1 cellular context compared by ENCODE assay signal in genomic region chr1:151059342-151060240, GRCh38.
TF ChIP-seq lines count a peak whose summit lies in the region.

Gene CDC42SE1 (minus strand): TSS chr1:151059622. CDS start chr1:151055730, 3,892 bp downstream.

TF ChIP-seq in SK-N-SH, 30 proteins besides CTCF, POLR2A, EP300 and RAD21 (continued from another document):
- TF ChIP-seq USF2 (IDR thresholded peaks at IDR 0.05; ENCODE audit: borderline replicate concordance, low read depth, low read length): no peak
- no peak for TF ChIP-seq RXRA (IDR thresholded peaks at IDR 0.05; ENCODE audit: borderline replicate concordance, low read depth)
- TF ChIP-seq TEAD4 (IDR thresholded peaks at IDR 0.05; ENCODE audit: borderline replicate concordance, insufficient read depth): no peak
- TF ChIP-seq, protein P1, sequence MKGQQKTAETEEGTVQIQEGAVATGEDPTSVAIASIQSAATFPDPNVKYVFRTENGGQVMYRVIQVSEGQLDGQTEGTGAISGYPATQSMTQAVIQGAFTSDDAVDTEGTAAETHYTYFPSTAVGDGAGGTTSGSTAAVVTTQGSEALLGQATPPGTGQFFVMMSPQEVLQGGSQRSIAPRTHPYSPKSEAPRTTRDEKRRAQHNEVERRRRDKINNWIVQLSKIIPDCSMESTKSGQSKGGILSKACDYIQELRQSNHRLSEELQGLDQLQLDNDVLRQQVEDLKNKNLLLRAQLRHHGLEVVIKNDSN (IDR thresholded peaks at IDR 0.05; ENCODE audit: borderline replicate concordance, low read depth): no peak
- TF ChIP-seq SMC3 (IDR thresholded peaks at IDR 0.05; ENCODE audit: low read depth, low read length): no peak
- no peak for TF ChIP-seq EZH2phosphoT487 (IDR thresholded peaks at IDR 0.05; ENCODE audit: borderline replicate concordance, low read depth)
- TF ChIP-seq FOXJ3 (CRISPR knock-in tag; IDR thresholded peaks at IDR 0.05): no peak
- TF ChIP-seq ELF1 (IDR thresholded peaks at IDR 0.05): peak; percentile 79
- peak; percentile 77 for TF ChIP-seq RFX5 (IDR thresholded peaks at IDR 0.05; ENCODE audit: low read length)
- TF ChIP-seq, protein P2, sequence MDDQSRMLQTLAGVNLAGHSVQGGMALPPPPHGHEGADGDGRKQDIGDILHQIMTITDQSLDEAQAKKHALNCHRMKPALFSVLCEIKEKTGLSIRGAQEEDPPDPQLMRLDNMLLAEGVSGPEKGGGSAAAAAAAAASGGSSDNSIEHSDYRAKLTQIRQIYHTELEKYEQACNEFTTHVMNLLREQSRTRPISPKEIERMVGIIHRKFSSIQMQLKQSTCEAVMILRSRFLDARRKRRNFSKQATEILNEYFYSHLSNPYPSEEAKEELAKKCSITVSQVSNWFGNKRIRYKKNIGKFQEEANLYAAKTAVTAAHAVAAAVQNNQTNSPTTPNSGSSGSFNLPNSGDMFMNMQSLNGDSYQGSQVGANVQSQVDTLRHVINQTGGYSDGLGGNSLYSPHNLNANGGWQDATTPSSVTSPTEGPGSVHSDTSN (IDR thresholded peaks at IDR 0.05): peak; percentile 27; the same call in 1 of the 2 replicates
- no peak; the same call in 1 of the 2 replicates for TF ChIP-seq YY1 (IDR thresholded peaks at IDR 0.05; ENCODE audit: low read depth)
- TF ChIP-seq TCF12 (IDR thresholded peaks at IDR 0.05): no peak; the same call in 1 of the 2 replicates
- TF ChIP-seq SIN3A (IDR thresholded peaks at IDR 0.05; ENCODE audit: borderline replicate concordance, low read depth, low read length): no peak
- no peak for TF ChIP-seq GATA2 (CRISPR knock-in tag; IDR thresholded peaks at IDR 0.05)
- no peak for TF ChIP-seq MEF2A (IDR thresholded peaks at IDR 0.05; ENCODE audit: borderline replicate concordance, low read depth)
- TF ChIP-seq TAF1 (IDR thresholded peaks at IDR 0.05; ENCODE audit: borderline replicate concordance, low read depth, low read length): peak; percentile 65
- TF ChIP-seq POLR2AphosphoS5 (IDR thresholded peaks at IDR 0.05; ENCODE audit: low read depth, low read length): peak; percentile 83; the same call in 1 of the 2 replicates
- TF ChIP-seq RCOR1 (IDR thresholded peaks at IDR 0.05; ENCODE audit: low read length): 0 out of 2 replicates have a peak, but pooled peaks have one; percentile 15
- no peak; the same call in 1 of the 2 replicates for TF ChIP-seq NRF1 (IDR thresholded peaks at IDR 0.05; ENCODE audit: low read depth, low read length)
- TF ChIP-seq, protein P3, sequence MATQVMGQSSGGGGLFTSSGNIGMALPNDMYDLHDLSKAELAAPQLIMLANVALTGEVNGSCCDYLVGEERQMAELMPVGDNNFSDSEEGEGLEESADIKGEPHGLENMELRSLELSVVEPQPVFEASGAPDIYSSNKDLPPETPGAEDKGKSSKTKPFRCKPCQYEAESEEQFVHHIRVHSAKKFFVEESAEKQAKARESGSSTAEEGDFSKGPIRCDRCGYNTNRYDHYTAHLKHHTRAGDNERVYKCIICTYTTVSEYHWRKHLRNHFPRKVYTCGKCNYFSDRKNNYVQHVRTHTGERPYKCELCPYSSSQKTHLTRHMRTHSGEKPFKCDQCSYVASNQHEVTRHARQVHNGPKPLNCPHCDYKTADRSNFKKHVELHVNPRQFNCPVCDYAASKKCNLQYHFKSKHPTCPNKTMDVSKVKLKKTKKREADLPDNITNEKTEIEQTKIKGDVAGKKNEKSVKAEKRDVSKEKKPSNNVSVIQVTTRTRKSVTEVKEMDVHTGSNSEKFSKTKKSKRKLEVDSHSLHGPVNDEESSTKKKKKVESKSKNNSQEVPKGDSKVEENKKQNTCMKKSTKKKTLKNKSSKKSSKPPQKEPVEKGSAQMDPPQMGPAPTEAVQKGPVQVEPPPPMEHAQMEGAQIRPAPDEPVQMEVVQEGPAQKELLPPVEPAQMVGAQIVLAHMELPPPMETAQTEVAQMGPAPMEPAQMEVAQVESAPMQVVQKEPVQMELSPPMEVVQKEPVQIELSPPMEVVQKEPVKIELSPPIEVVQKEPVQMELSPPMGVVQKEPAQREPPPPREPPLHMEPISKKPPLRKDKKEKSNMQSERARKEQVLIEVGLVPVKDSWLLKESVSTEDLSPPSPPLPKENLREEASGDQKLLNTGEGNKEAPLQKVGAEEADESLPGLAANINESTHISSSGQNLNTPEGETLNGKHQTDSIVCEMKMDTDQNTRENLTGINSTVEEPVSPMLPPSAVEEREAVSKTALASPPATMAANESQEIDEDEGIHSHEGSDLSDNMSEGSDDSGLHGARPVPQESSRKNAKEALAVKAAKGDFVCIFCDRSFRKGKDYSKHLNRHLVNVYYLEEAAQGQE (IDR thresholded peaks at IDR 0.05; ENCODE audit: low read depth, low read length): no peak
